16 cellular contexts compared by ENCODE assay signal in genomic region chr3:188157971-188158370, GRCh38. TPM values are rescaled to one million over a fixed set of nuclear protein-coding genes. Genes with fewer than 3 reads are reported as not detected.
A peak's percentile ranks its signal among the peaks of the same experiment; 100 is the strongest.
DNase-seq lines count a peak whose midpoint lies in the region; TF ChIP-seq lines count a peak whose summit lies in the region.
"Had no signal": no experiment of that assay in that cellular context is flagged by ENCODE, and none has a peak within 500 bp of the region (broad histone marks: within the 10 kb centered on the region; RNA-seq: fewer than 3 reads in every experiment).

No MANE protein-coding gene starts in this region.

- DNase-seq in CD4-positive, alpha-beta memory T cell, result no peak
- peak; percentile 38 for DNase-seq in HT-29 (ENCODE audit: low spot score)
- DNase-seq in esophagus muscularis mucosa (ENCODE audit: extremely low spot score), result no peak
- no peak for DNase-seq in NOMO-1 treated with DMSO at 0.1 percent for 48 hours (lab: John Stamatoyannopoulos, UW; ENCODE audit: unreplicated experiment)
- DNase-seq in DMS 273 (lab: John Stamatoyannopoulos, UW; ENCODE audit: unreplicated experiment), result no peak
- DNase-seq in G401 (ENCODE audit: low spot score), result no peak
- DNase-seq: activated T-cell treated with anti-CD3 and anti-CD28 coated beads, Interleukin-2, amount 50 U/mL, for 48 hours; endodermal cell; NCI-H2029 treated with DMSO at 0.1 percent for 48 hours; NCI-H748 treated with DMSO at 0.1 percent for 48 hours; ovary; stimulated activated CD4-positive, alpha-beta T cell treated with anti-CD3 and anti-CD28 coated beads, Interleukin-2, amount 100 ng/mL, for 48 hours; stimulated activated naive B cell treated with anti-CD40 and anti-IgM and Interleukin-4, amounts not matched to agents 10 μg/mL and 1 μg/mL and 100 μg/mL, for 72 hours had no signal

- peaks cover 52 to 79% (median 63%) of the 10 kb centered on the region in 4 donors for H3K4me1 Mint-ChIP-seq in CD4-positive, alpha-beta memory T cell

- TF ChIP-seq EP300 in esophagus muscularis mucosa (IDR thresholded peaks at IDR 0.05), result no peak

- intact Hi-C loops in CD4-positive, alpha-beta memory T cell (cut with micrococcal nuclease), result loop anchor here (10.0 kb wide), 1 partner anchor 977 kb away; no protein-coding TSS in a partner anchor
- intact Hi-C loops in esophagus muscularis mucosa (cut with DNase I), result loop anchor here (5.0 kb wide), 2 partner anchors 54 to 109 kb away; no protein-coding TSS in a partner anchor

- H3K4me1 ChIP-seq in CD4-positive, alpha-beta memory T cell (ENCODE audit: insufficient read depth, low read length), result peaks cover 53% of the 10 kb centered on the region
- peaks cover 50 to 87% (median 79%) of the 10 kb centered on the region in 4 donors for H3K4me1 ChIP-seq in esophagus muscularis mucosa
- peaks cover 14% of the 10 kb centered on the region for H3K4me1 ChIP-seq in parathyroid adenoma

- peaks cover 5 to 6% of the 10 kb centered on the region in 2 donors for H3K36me3 Mint-ChIP-seq in CD4-positive, alpha-beta memory T cell

- peak overlapping the region in 4 of 8 donors; percentile 1 to 25 (median 14) for H3K4me3 Mint-ChIP-seq in CD4-positive, alpha-beta memory T cell
- H3K4me3 Mint-ChIP-seq: CD14-positive monocyte; endodermal cell; stimulated activated naive B cell treated with anti-CD40 and anti-IgM and Interleukin-4, amounts not matched to agents 10 μg/mL and 1 μg/mL and 100 μg/mL, for 72 hours had no signal

- H3K27me3 ChIP-seq in CD4-positive, alpha-beta memory T cell (ENCODE audit: insufficient read depth, low read length), result no peaks in the 10 kb centered on the region
- no peaks in the 10 kb centered on the region for H3K27me3 ChIP-seq in esophagus muscularis mucosa
- no peaks in the 10 kb centered on the region for H3K27me3 ChIP-seq in parathyroid adenoma (ENCODE audit: control insufficient read depth, insufficient read depth, low read length)
- H3K27me3 ChIP-seq: ovary had no signal

- no peak overlapping the region for H3K4me3 ChIP-seq in CD4-positive, alpha-beta memory T cell (ENCODE audit: low read length in 2 of 2)
- H3K4me3 ChIP-seq in esophagus muscularis mucosa (peak overlapping the region; percentile 84 to 92 (median 90)), parathyroid adenoma (ENCODE audit: low read depth, low read length) (no peak overlapping the region)
- H3K4me3 ChIP-seq: ovary had no signal

- H3K9ac ChIP-seq in parathyroid adenoma, result no peak overlapping the region

- no peak for TF ChIP-seq POLR2A in esophagus muscularis mucosa (IDR thresholded peaks at IDR 0.05; ENCODE audit: low read depth)

- no peaks in the 10 kb centered on the region for H3K9me3 ChIP-seq in CD4-positive, alpha-beta memory T cell (ENCODE audit: control insufficient read depth in 1 of 2, low read length in 2 of 2)
- H3K9me3 ChIP-seq in esophagus muscularis mucosa (no peaks in the 10 kb centered on the region), parathyroid adenoma (ENCODE audit: control insufficient read depth, low read length) (no peaks in the 10 kb centered on the region)
- H3K9me3 ChIP-seq: ovary had no signal

- H3K27me3 Mint-ChIP-seq in CD4-positive, alpha-beta memory T cell, result no peaks in the 10 kb centered on the region
- H3K27me3 Mint-ChIP-seq: stimulated activated naive B cell treated with anti-CD40 and anti-IgM and Interleukin-4, amounts not matched to agents 10 μg/mL and 1 μg/mL and 100 μg/mL, for 72 hours had no signal

- H3K36me3 ChIP-seq in CD4-positive, alpha-beta memory T cell (ENCODE audit: insufficient read depth, low read length), result no peaks in the 10 kb centered on the region
- H3K36me3 ChIP-seq in esophagus muscularis mucosa, result no peaks in the 10 kb centered on the region
- H3K36me3 ChIP-seq in parathyroid adenoma (ENCODE audit: control insufficient read depth, insufficient read depth, low read length), result no peaks in the 10 kb centered on the region
- H3K36me3 ChIP-seq: ovary had no signal

- peak overlapping the region in 4 of 7 donors; percentile 1 to 33 (median 17) for H3K27ac Mint-ChIP-seq in CD4-positive, alpha-beta memory T cell
- H3K27ac Mint-ChIP-seq: endodermal cell had no signal

- H3K27ac ChIP-seq in CD4-positive, alpha-beta memory T cell (ENCODE audit: low read depth, low read length), result no peak overlapping the region
- peak overlapping the region; percentile 98 to 99 (median 99) for H3K27ac ChIP-seq in esophagus muscularis mucosa (replicated peaks in 1 of 4)
- H3K27ac ChIP-seq in parathyroid adenoma, result no peak overlapping the region
- H3K27ac ChIP-seq: ovary, RWPE1 had no signal

- CTCF ChIA-PET in CD4-positive, alpha-beta memory T cell (lab: Charles Lee; ENCODE audit: partially characterized antibody), result no interaction called here

- in situ Hi-C loops in G401 (cut with HindIII; ENCODE audit: low sequenced_read_pairs), result no loop called here

- TF ChIP-seq CTCF in esophagus muscularis mucosa (IDR thresholded peaks at IDR 0.05) (no peak), parathyroid adenoma (IDR thresholded peaks at IDR 0.05) (no peak)

- peak overlapping the region; percentile 52 for H3K4me2 ChIP-seq in parathyroid adenoma (ENCODE audit: low read length)

- WGBS in esophagus muscularis mucosa, result 66% methylated on average over 5 of the region's 5 CpGs

- POLR2A ChIA-PET in CD4-positive, alpha-beta memory T cell (lab: Charles Lee; ENCODE audit: partially characterized antibody), result no interaction called here

- no peak overlapping the region for H2AFZ ChIP-seq in parathyroid adenoma

- H3K79me2 ChIP-seq in parathyroid adenoma, result peaks cover 4% of the 10 kb centered on the region

- no peaks in the 10 kb centered on the region for H3K9me3 Mint-ChIP-seq in CD4-positive, alpha-beta memory T cell
- H3K9me3 Mint-ChIP-seq: CD14-positive monocyte; endodermal cell; stimulated activated naive B cell treated with anti-CD40 and anti-IgM and Interleukin-4, amounts not matched to agents 10 μg/mL and 1 μg/mL and 100 μg/mL, for 72 hours had no signal

RNA-seq across cellular contexts. Expression of gene LPP, which starts 4.0 kb away (rescaled TPM):
- 10 to 100 TPM; 24.3 to 25.0 TPM for total RNA-seq in CD4-positive, alpha-beta memory T cell
- 10 to 100 TPM; 10.4 to 27.2 TPM for polyA plus RNA-seq in CD4-positive, alpha-beta memory T cell
- 8.6 and 22.1 TPM in 2 replicates for total RNA-seq in HT-29 (2014; rRNA removed; shearing (Covaris generic))
- total RNA-seq in esophagus muscularis mucosa, result 1,000 to 10,000 TPM; 1,872 to 3,079 (median 2,300) TPM
- total RNA-seq in G401 (2014; rRNA removed; shearing (Covaris generic)), result 6.4 and 12.6 TPM in 2 replicates

Comparison
In these comparisons a context has a peak if more than half of its experiments do, and no peak if none do; other contexts are left out.
1. H3K27ac ChIP-seq: peak in esophagus muscularis mucosa (4 of 4); none in CD4-positive, alpha-beta memory T cell (single experiment) and parathyroid adenoma (single experiment).
2. H3K4me3 ChIP-seq: peak in esophagus muscularis mucosa (4 of 4); none in CD4-positive, alpha-beta memory T cell (0 of 2) and parathyroid adenoma (single experiment).
3. RNA of gene LPP, which starts 4.0 kb away (total RNA-seq): 1,872 to 3,079 TPM in esophagus muscularis mucosa; 24.3 to 25.0 TPM in CD4-positive, alpha-beta memory T cell, 8.6 to 22.1 TPM in HT-29 and 6.4 to 12.6 TPM in G401; every median in the first group is over 10 times any median in the second.